1 cellular context compared by ENCODE assay signal in the genomic region with DNA sequence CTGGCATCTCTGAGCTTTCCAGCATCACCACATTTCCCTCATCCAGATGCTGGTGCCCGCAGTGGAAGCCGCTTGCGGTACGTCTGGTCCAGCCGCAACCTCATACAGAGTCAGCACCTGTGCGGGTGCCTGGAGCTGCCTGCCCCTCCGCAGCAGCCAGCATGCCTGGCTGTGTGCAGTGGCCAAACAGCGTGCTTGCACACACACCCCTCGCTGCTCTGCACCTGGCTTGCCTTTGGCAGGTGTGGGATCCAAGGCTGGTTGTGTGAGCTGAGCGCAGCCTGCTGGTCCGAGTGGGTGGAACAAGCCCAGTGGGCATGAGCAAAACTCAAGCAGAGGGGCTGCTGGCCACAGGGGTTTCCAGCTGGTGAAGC.
TF ChIP-seq lines count a peak whose summit lies in the region.

No MANE protein-coding gene starts in this region.

TF ChIP-seq in IMR-90, 13 proteins besides CTCF, POLR2A, EP300 and RAD21:
- TF ChIP-seq USF2 (IDR thresholded peaks at IDR 0.05; ENCODE audit: low read depth, low read length): no peak
- TF ChIP-seq MAZ (IDR thresholded peaks at IDR 0.05; ENCODE audit: borderline replicate concordance, low read depth, low read length): no peak
- no peak for TF ChIP-seq RFX5 (IDR thresholded peaks at IDR 0.05; ENCODE audit: low read depth, low read length)
- no peak for TF ChIP-seq BHLHE40 (IDR thresholded peaks at IDR 0.05; ENCODE audit: low read depth, low read length)
